Comparison of ENCODE assay signal across 9 cellular contexts in genomic region chr2:8546319-8547283, GRCh38.
DNase-seq lines count a peak whose midpoint lies in the region; ATAC-seq and TF ChIP-seq lines count a peak whose summit lies in the region.
"Had no signal": no experiment of that assay in that cellular context is flagged by ENCODE, and none has a peak within 500 bp of the region (broad histone marks: within the 10 kb centered on the region; RNA-seq: fewer than 3 reads in every experiment).

No MANE protein-coding gene starts in this region.

- H3K9ac ChIP-seq in Loucy (ENCODE audit: low read depth, low read length, poor library complexity, severe bottlenecking) = peak overlapping the region; percentile 78

- H3K9me2 ChIP-seq in Loucy (replicated peaks; ENCODE audit: low read depth, low read length) = no peaks in the 10 kb centered on the region

- H3K27me3 ChIP-seq in Loucy (ENCODE audit: insufficient read depth, low read length, poor library complexity, severe bottlenecking) = no peaks in the 10 kb centered on the region
- H3K27me3 ChIP-seq: breast epithelium, gastrocnemius medialis had no signal

- H3K4me3 Mint-ChIP-seq in activated T-helper 1 cell treated with anti-CD3 and anti-CD28 coated beads, Interleukin-12 subunit alpha, Interleukin-12 subunit beta, Interleukin-2, Interleukin-4 antibody, amounts not matched to agents 30 ng/mL and 10 ng/mL and 1 ng/mL, durations not matched to agents 14 hours and 24 hours and 36 hours = peak overlapping the region; percentile 35
- no peak overlapping the region for H3K4me3 Mint-ChIP-seq in natural killer cell

- no peak for ATAC-seq in natural killer cell
- ATAC-seq in HG03159 (IDR thresholded peaks at IDR 0.05; ENCODE audit: unreplicated experiment) = no peak
- no peak for ATAC-seq in HG02938 (IDR thresholded peaks at IDR 0.05; ENCODE audit: unreplicated experiment)
- ATAC-seq: gastrocnemius medialis had no signal

- no peaks in the 10 kb centered on the region for H3K36me3 ChIP-seq in Loucy (ENCODE audit: insufficient read depth, low read length)
- H3K36me3 ChIP-seq: breast epithelium, gastrocnemius medialis had no signal

- H3K4me2 ChIP-seq in Loucy (ENCODE audit: low read depth, low read length, poor library complexity, severe bottlenecking) = no peak overlapping the region

- TF ChIP-seq CTCF in Loucy (conservative IDR thresholded peaks at IDR 0.05; ENCODE audit: low read length) (no peak), natural killer cell (IDR thresholded peaks at IDR 0.05) (no peak)

- H3K4me1 Mint-ChIP-seq in activated T-helper 1 cell treated with anti-CD3 and anti-CD28 coated beads, Interleukin-12 subunit alpha, Interleukin-12 subunit beta, Interleukin-2, Interleukin-4 antibody, amounts not matched to agents 30 ng/mL and 10 ng/mL and 1 ng/mL, durations not matched to agents 14 hours and 24 hours and 36 hours (ENCODE audit: low read depth) = peaks cover 69% of the 10 kb centered on the region
- peaks cover 59 to 73% of the 10 kb centered on the region in 2 donors for H3K4me1 Mint-ChIP-seq in natural killer cell

- H3K4me1 ChIP-seq in Loucy (ENCODE audit: insufficient read depth, low read length, poor library complexity, severe bottlenecking) = peaks cover 68% of the 10 kb centered on the region
- H3K4me1 ChIP-seq: breast epithelium had no signal

- peak; percentile 32 for DNase-seq in GF-D8 (lab: John Stamatoyannopoulos, UW)
- DNase-seq in activated T-helper 1 cell treated with anti-CD3 and anti-CD28 coated beads, Interleukin-12 subunit alpha, Interleukin-12 subunit beta, Interleukin-2, Interleukin-4 antibody, amounts not matched to agents 30 ng/mL and 10 ng/mL and 1 ng/mL, durations not matched to agents 14 hours and 24 hours and 36 hours (ENCODE audit: low spot score) = no peak
- no peak for DNase-seq in natural killer cell
- no peak for DNase-seq in GM19238 (ENCODE audit: insufficient read length, low spot score)

- no peaks in the 10 kb centered on the region for H3K9me3 ChIP-seq in Loucy (ENCODE audit: insufficient read depth, low read depth, low read length)
- H3K9me3 ChIP-seq: breast epithelium, gastrocnemius medialis had no signal

- peaks cover 2% of the 10 kb centered on the region; the same call in 1 of the 2 replicates for H3K79me2 ChIP-seq in Loucy (ENCODE audit: insufficient read depth, low read length)

- H3K27me3 Mint-ChIP-seq in activated T-helper 1 cell treated with anti-CD3 and anti-CD28 coated beads, Interleukin-12 subunit alpha, Interleukin-12 subunit beta, Interleukin-2, Interleukin-4 antibody, amounts not matched to agents 30 ng/mL and 10 ng/mL and 1 ng/mL, durations not matched to agents 14 hours and 24 hours and 36 hours (ENCODE audit: insufficient read depth) = no peaks in the 10 kb centered on the region
- H3K27me3 Mint-ChIP-seq in natural killer cell (ENCODE audit: low read depth in 2 of 2) = no peaks in the 10 kb centered on the region

- H3K4me3 ChIP-seq in Loucy (ENCODE audit: low read length, poor library complexity, severe bottlenecking) = no peak overlapping the region
- H3K4me3 ChIP-seq: breast epithelium, gastrocnemius medialis had no signal

- peaks cover 3% of the 10 kb centered on the region for H3K36me3 Mint-ChIP-seq in activated T-helper 1 cell treated with anti-CD3 and anti-CD28 coated beads, Interleukin-12 subunit alpha, Interleukin-12 subunit beta, Interleukin-2, Interleukin-4 antibody, amounts not matched to agents 30 ng/mL and 10 ng/mL and 1 ng/mL, durations not matched to agents 14 hours and 24 hours and 36 hours (ENCODE audit: low read depth)
- no peaks in the 10 kb centered on the region for H3K36me3 Mint-ChIP-seq in natural killer cell

- no peaks in the 10 kb centered on the region for H3K9me3 Mint-ChIP-seq in activated T-helper 1 cell treated with anti-CD3 and anti-CD28 coated beads, Interleukin-12 subunit alpha, Interleukin-12 subunit beta, Interleukin-2, Interleukin-4 antibody, amounts not matched to agents 30 ng/mL and 10 ng/mL and 1 ng/mL, durations not matched to agents 14 hours and 24 hours and 36 hours
- H3K9me3 Mint-ChIP-seq in natural killer cell = no peaks in the 10 kb centered on the region

- peak overlapping the region; percentile 74 for H3K27ac Mint-ChIP-seq in activated T-helper 1 cell treated with anti-CD3 and anti-CD28 coated beads, Interleukin-12 subunit alpha, Interleukin-12 subunit beta, Interleukin-2, Interleukin-4 antibody, amounts not matched to agents 30 ng/mL and 10 ng/mL and 1 ng/mL, durations not matched to agents 14 hours and 24 hours and 36 hours
- H3K27ac Mint-ChIP-seq in natural killer cell = peak overlapping the region; percentile 10 to 99

- H4K20me1 ChIP-seq in Loucy (ENCODE audit: insufficient read depth, low read length, poor library complexity, severe bottlenecking) = no peaks in the 10 kb centered on the region

- intact Hi-C loops in activated T-helper 1 cell treated with anti-CD3 and anti-CD28 coated beads, Interleukin-12 subunit alpha, Interleukin-12 subunit beta, Interleukin-2, Interleukin-4 antibody, amounts not matched to agents 30 ng/mL and 10 ng/mL and 1 ng/mL, durations not matched to agents 14 hours and 24 hours and 36 hours (cut with micrococcal nuclease) = no loop called here
- intact Hi-C loops in natural killer cell (cut with micrococcal nuclease) = loop anchor here (10.0 kb wide), 2 partner anchors 92 to 122 kb away; no protein-coding TSS in a partner anchor

- no peak overlapping the region for H2AFZ ChIP-seq in Loucy (ENCODE audit: low read length)

- H3F3A ChIP-seq in Loucy (ENCODE audit: low read depth) = peaks cover 16% of the 10 kb centered on the region
